In the genomic region with DNA sequence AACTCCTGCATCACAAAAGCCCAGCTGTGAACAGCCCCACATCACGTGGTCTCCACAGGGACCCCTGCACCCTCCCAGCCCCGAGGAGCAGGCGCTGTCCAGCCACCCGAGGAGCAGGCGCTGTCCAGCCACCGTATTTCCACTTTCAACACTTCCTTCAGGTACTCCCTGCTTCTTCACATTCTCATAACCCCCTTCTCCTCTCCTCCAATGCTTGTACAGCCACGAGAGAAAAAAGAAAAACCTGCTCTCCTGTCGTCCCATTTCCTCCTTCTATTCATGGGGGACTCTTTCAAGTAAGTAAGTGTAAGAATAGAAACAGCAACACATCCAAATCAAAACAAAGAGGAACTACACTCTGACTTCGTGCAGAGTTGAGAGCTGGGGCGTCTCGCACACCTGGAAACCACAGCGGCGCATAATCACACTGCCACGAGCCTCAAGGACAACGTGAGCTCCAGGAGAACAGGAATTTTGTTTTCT, we compare ENCODE assay signal across 1 cellular context.
TF ChIP-seq lines count a peak whose summit lies in the region.

No MANE protein-coding gene starts in this region.

TF ChIP-seq in IMR-90, 13 proteins besides CTCF, POLR2A, EP300 and RAD21:
- no peak for TF ChIP-seq CEBPB (IDR thresholded peaks at IDR 0.05; ENCODE audit: low read depth, low read length)
- no peak for TF ChIP-seq RFX5 (IDR thresholded peaks at IDR 0.05; ENCODE audit: low read depth, low read length)
- no peak for TF ChIP-seq FOS (IDR thresholded peaks at IDR 0.05; ENCODE audit: low read depth, low read length)
- TF ChIP-seq NFE2L2 (IDR thresholded peaks at IDR 0.05; ENCODE audit: low read depth, low read length): no peak
- no peak for TF ChIP-seq SMC3 (IDR thresholded peaks at IDR 0.05; ENCODE audit: low read depth, low read length)
- TF ChIP-seq MXI1 (IDR thresholded peaks at IDR 0.05; ENCODE audit: borderline replicate concordance, low read depth, low read length): no peak
- TF ChIP-seq CHD1 (IDR thresholded peaks at IDR 0.05; ENCODE audit: low read depth, low read length): no peak
- TF ChIP-seq BHLHE40 (IDR thresholded peaks at IDR 0.05; ENCODE audit: low read depth, low read length): no peak
- no peak for TF ChIP-seq RCOR1 (IDR thresholded peaks at IDR 0.05; ENCODE audit: insufficient replicate concordance, low read length)
- TF ChIP-seq USF2 (IDR thresholded peaks at IDR 0.05; ENCODE audit: low read depth, low read length): no peak
- no peak for TF ChIP-seq MAZ (IDR thresholded peaks at IDR 0.05; ENCODE audit: borderline replicate concordance, low read depth, low read length)
- no peak for TF ChIP-seq MAFK (IDR thresholded peaks at IDR 0.05; ENCODE audit: low read depth, low read length)
- TF ChIP-seq, protein P1, sequence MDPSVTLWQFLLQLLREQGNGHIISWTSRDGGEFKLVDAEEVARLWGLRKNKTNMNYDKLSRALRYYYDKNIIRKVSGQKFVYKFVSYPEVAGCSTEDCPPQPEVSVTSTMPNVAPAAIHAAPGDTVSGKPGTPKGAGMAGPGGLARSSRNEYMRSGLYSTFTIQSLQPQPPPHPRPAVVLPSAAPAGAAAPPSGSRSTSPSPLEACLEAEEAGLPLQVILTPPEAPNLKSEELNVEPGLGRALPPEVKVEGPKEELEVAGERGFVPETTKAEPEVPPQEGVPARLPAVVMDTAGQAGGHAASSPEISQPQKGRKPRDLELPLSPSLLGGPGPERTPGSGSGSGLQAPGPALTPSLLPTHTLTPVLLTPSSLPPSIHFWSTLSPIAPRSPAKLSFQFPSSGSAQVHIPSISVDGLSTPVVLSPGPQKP (IDR thresholded peaks at IDR 0.05; ENCODE audit: borderline replicate concordance, low read depth, low read length): no peak
TF ChIP-seq in IMR-90: peak in this region for 0.
